ENCODE assay signal across 12 cellular contexts in genomic region chr1:25550683-25551310, GRCh38. TPM values are rescaled to one million over a fixed set of nuclear protein-coding genes. Genes with fewer than 3 reads are reported as not detected.
DNase-seq lines count a peak whose midpoint lies in the region; ATAC-seq, FAIRE-seq and TF ChIP-seq lines count a peak whose summit lies in the region.
"Had no signal": no experiment of that assay in that cellular context is flagged by ENCODE, and none has a peak within 500 bp of the region (broad histone marks: within the 10 kb centered on the region; RNA-seq: fewer than 3 reads in every experiment).

No MANE protein-coding gene starts in this region.

- peaks cover 38% of the 10 kb centered on the region for H3K4me1 Mint-ChIP-seq in activated T-helper 1 cell treated with anti-CD3 and anti-CD28 coated beads, Interleukin-12 subunit alpha, Interleukin-12 subunit beta, Interleukin-2, Interleukin-4 antibody, amounts not matched to agents 30 ng/mL and 10 ng/mL and 1 ng/mL, durations not matched to agents 14 hours and 24 hours and 36 hours (ENCODE audit: low read depth)

- H3K27me3 ChIP-seq in heart right ventricle (no peaks in the 10 kb centered on the region), suprapubic skin (no peaks in the 10 kb centered on the region)

- peak; percentile 47 for FAIRE-seq in GM12891 (lab: Jason Lieb, UNC)
- FAIRE-seq: endometrium had no signal

- H3K36me3 Mint-ChIP-seq in activated T-helper 1 cell treated with anti-CD3 and anti-CD28 coated beads, Interleukin-12 subunit alpha, Interleukin-12 subunit beta, Interleukin-2, Interleukin-4 antibody, amounts not matched to agents 30 ng/mL and 10 ng/mL and 1 ng/mL, durations not matched to agents 14 hours and 24 hours and 36 hours (ENCODE audit: low read depth), result peaks cover 9% of the 10 kb centered on the region

- H3K4me1 ChIP-seq in heart right ventricle (peaks cover 30 to 100% (median 78%) of the 10 kb centered on the region in 9 donors), suprapubic skin (peaks cover 35% of the 10 kb centered on the region)

- WGBS in heart right ventricle, 2 donors, result 48% methylated on average over 3 of the region's 3 CpGs
- 72% methylated on average over 3 of the region's 3 CpGs for WGBS in suprapubic skin

- H3K27ac Mint-ChIP-seq in activated T-helper 1 cell treated with anti-CD3 and anti-CD28 coated beads, Interleukin-12 subunit alpha, Interleukin-12 subunit beta, Interleukin-2, Interleukin-4 antibody, amounts not matched to agents 30 ng/mL and 10 ng/mL and 1 ng/mL, durations not matched to agents 14 hours and 24 hours and 36 hours, result no peak overlapping the region

- H3K27me3 Mint-ChIP-seq in activated T-helper 1 cell treated with anti-CD3 and anti-CD28 coated beads, Interleukin-12 subunit alpha, Interleukin-12 subunit beta, Interleukin-2, Interleukin-4 antibody, amounts not matched to agents 30 ng/mL and 10 ng/mL and 1 ng/mL, durations not matched to agents 14 hours and 24 hours and 36 hours (ENCODE audit: insufficient read depth), result peaks cover 8% of the 10 kb centered on the region

- H3K4me3 ChIP-seq in heart right ventricle, result no peak overlapping the region
- H3K4me3 ChIP-seq in suprapubic skin, result no peak overlapping the region

- H3K9me3 Mint-ChIP-seq in activated T-helper 1 cell treated with anti-CD3 and anti-CD28 coated beads, Interleukin-12 subunit alpha, Interleukin-12 subunit beta, Interleukin-2, Interleukin-4 antibody, amounts not matched to agents 30 ng/mL and 10 ng/mL and 1 ng/mL, durations not matched to agents 14 hours and 24 hours and 36 hours, result no peaks in the 10 kb centered on the region

- no peak for DNase-seq in GM12891 (ENCODE audit: insufficient read length, low spot score)
- no peak for DNase-seq in activated T-helper 1 cell treated with anti-CD3 and anti-CD28 coated beads, Interleukin-12 subunit alpha, Interleukin-12 subunit beta, Interleukin-2, Interleukin-4 antibody, amounts not matched to agents 30 ng/mL and 10 ng/mL and 1 ng/mL, durations not matched to agents 14 hours and 24 hours and 36 hours (ENCODE audit: low spot score)
- DNase-seq in heart right ventricle, result peak in 1 of 2 donors; percentile 73
- DNase-seq in renal cortical epithelial cell (ENCODE audit: low read depth), result peak; percentile 40
- DNase-seq in suprapubic skin (ENCODE audit: low spot score in 2 of 2), result no peak
- DNase-seq in superior temporal gyrus (ENCODE audit: extremely low spot score), result no peak
- DNase-seq: midbrain, NCI-H187, SHP77 had no signal

- H3K9me3 ChIP-seq in heart right ventricle (no peaks in the 10 kb centered on the region), suprapubic skin (no peaks in the 10 kb centered on the region)

- peak in 7 of 8 donors; percentile 6 to 43 (median 20) for ATAC-seq in heart right ventricle
- ATAC-seq in HG02884 (IDR thresholded peaks at IDR 0.05; ENCODE audit: unreplicated experiment), result no peak
- no peak for ATAC-seq in GM19035 (IDR thresholded peaks at IDR 0.05; ENCODE audit: unreplicated experiment)

- TF ChIP-seq CTCF in heart right ventricle (IDR thresholded peaks at IDR 0.05) (no peak), suprapubic skin (IDR thresholded peaks at IDR 0.05) (no peak)

- TF ChIP-seq EP300 in suprapubic skin (IDR thresholded peaks at IDR 0.05), result no peak

- H3K36me3 ChIP-seq in heart right ventricle, result peaks cover 0 to 14% (median 0%) of the 10 kb centered on the region in 9 donors
- no peaks in the 10 kb centered on the region for H3K36me3 ChIP-seq in suprapubic skin

- intact Hi-C loops in activated T-helper 1 cell treated with anti-CD3 and anti-CD28 coated beads, Interleukin-12 subunit alpha, Interleukin-12 subunit beta, Interleukin-2, Interleukin-4 antibody, amounts not matched to agents 30 ng/mL and 10 ng/mL and 1 ng/mL, durations not matched to agents 14 hours and 24 hours and 36 hours (cut with micrococcal nuclease), result loop anchor here (1.0 to 5.0 kb wide), 3 partner anchors 14 to 247 kb away; no protein-coding TSS in a partner anchor
- intact Hi-C loops in heart right ventricle (cut with DNase I), result no loop called here

- H3K27ac ChIP-seq in heart right ventricle (peak overlapping the region in 9 of 10 donors; percentile 78 to 89 (median 81)), suprapubic skin (no peak overlapping the region)

- H3K4me3 Mint-ChIP-seq in activated T-helper 1 cell treated with anti-CD3 and anti-CD28 coated beads, Interleukin-12 subunit alpha, Interleukin-12 subunit beta, Interleukin-2, Interleukin-4 antibody, amounts not matched to agents 30 ng/mL and 10 ng/mL and 1 ng/mL, durations not matched to agents 14 hours and 24 hours and 36 hours, result peak overlapping the region; percentile 6

- TF ChIP-seq POLR2A in GM12891 (IDR thresholded peaks at IDR 0.05; ENCODE audit: low read depth, low read length), result no peak
- no peak for TF ChIP-seq POLR2A in suprapubic skin (IDR thresholded peaks at IDR 0.05)

TF ChIP-seq in GM12891, 5 proteins besides CTCF, POLR2A, EP300 and RAD21:
- TF ChIP-seq SPI1 (IDR thresholded peaks at IDR 0.05; ENCODE audit: low read depth, low read length) (no peak), POU2F2 (IDR thresholded peaks at IDR 0.05; ENCODE audit: low read depth, low read length) (no peak)

RNA-seq across cellular contexts. Expression of gene LDLRAP1, which starts 7.4 kb away (rescaled TPM):
- 8.4 TPM for polyA plus RNA-seq in GM12891 (2012; ENCODE audit: low read depth, missing spikeins)
- total RNA-seq in activated T-helper 1 cell treated with anti-CD3 and anti-CD28 coated beads, Interleukin-12 subunit alpha, Interleukin-12 subunit beta, Interleukin-2, Interleukin-4 antibody, amounts not matched to agents 30 ng/mL and 10 ng/mL and 1 ng/mL, durations not matched to agents 14 hours and 24 hours and 36 hours, result 4.6 and 5.3 TPM in 2 replicates
- total RNA-seq in heart right ventricle, result 10 to 100 TPM in 6 of 10 donors, 1 to 10 TPM in 4; 8.5 to 16.1 (median 11.6) TPM
- polyA plus RNA-seq in heart right ventricle, result 10 to 100 TPM in 1 of 2 donors, 1 to 10 TPM in 1; 9.9 to 10.5 TPM
- 5.4 and 6.9 TPM in 2 replicates for total RNA-seq in renal cortical epithelial cell
- total RNA-seq in suprapubic skin, result 10 to 100 TPM; 28.0 to 50.5 (median 40.7) TPM

Comparison
In these comparisons a context has a peak if more than half of its experiments do, and no peak if none do; other contexts are left out.
1. ATAC-seq: peak in heart right ventricle (7 of 8); none in HG02884 (single experiment) and GM19035 (single experiment).